ENCODE assay signal across 8 cellular contexts in genomic region chrX:84339507-84340364, GRCh38.
DNase-seq lines count a peak whose midpoint lies in the region; ATAC-seq and TF ChIP-seq lines count a peak whose summit lies in the region.

No MANE protein-coding gene starts in this region.

- no peak overlapping the region for H3K14ac ChIP-seq in H9 (ENCODE audit: insufficient read depth, low read length)

- H3K4me1 ChIP-seq in H9 (ENCODE audit: insufficient read depth, low read length) (no peaks in the 10 kb centered on the region), body of pancreas (no peaks in the 10 kb centered on the region), mucosa of descending colon (ENCODE audit: low read depth) (peaks cover 2% of the 10 kb centered on the region)

- no peak overlapping the region for H3K4ac ChIP-seq in H9 (ENCODE audit: low read depth, low read length)

- no peak overlapping the region for H3T11ph ChIP-seq in H9 (ENCODE audit: low read length)

- H3K36me3 ChIP-seq in body of pancreas (replicated peaks in 1 of 2; ENCODE audit: insufficient read depth in 1 of 2, low read depth in 2 of 2) (no peaks in the 10 kb centered on the region), mucosa of descending colon (ENCODE audit: low read depth) (no peaks in the 10 kb centered on the region), H7 (replicated peaks; ENCODE audit: control insufficient read depth, insufficient read depth, low read length) (no peaks in the 10 kb centered on the region), MG63 (no peaks in the 10 kb centered on the region)

- H3K4me3 ChIP-seq in GM12864 (ENCODE audit: low read depth, low read length) (no peak overlapping the region), body of pancreas (no peak overlapping the region), mucosa of descending colon (no peak overlapping the region), H7 (ENCODE audit: insufficient read depth, low read depth, low read length) (no peak overlapping the region), MG63 (no peak overlapping the region)

- peaks cover 18% of the 10 kb centered on the region for H3K9me3 ChIP-seq in H9 (ENCODE audit: control insufficient read depth, low read depth, low read length)
- H3K9me3 ChIP-seq in body of pancreas = no peaks in the 10 kb centered on the region
- H3K9me3 ChIP-seq in mucosa of descending colon = no peaks in the 10 kb centered on the region
- H3K9me3 ChIP-seq in MG63 = no peaks in the 10 kb centered on the region

- H3K27ac ChIP-seq in H9 (ENCODE audit: insufficient read length, low read depth, low read length) (no peak overlapping the region), body of pancreas (no peak overlapping the region)

- H3K18ac ChIP-seq in H9 (ENCODE audit: insufficient read length, low read depth, low read length) = no peak overlapping the region

- no peak overlapping the region for H3K27ac Mint-ChIP-seq in H9

- H2BK15ac ChIP-seq in H9 (ENCODE audit: low read depth, low read length) = no peak overlapping the region

- no peak overlapping the region for H4K5ac ChIP-seq in H9 (ENCODE audit: insufficient read length, low read depth, low read length)

- no peak overlapping the region for H2AFZ ChIP-seq in H9 (ENCODE audit: low read length)

- intact Hi-C loops in body of pancreas (cut with DNase I) (no loop called here), mucosa of descending colon (cut with DNase I, micrococcal nuclease) (no loop called here)

- H3K79me1 ChIP-seq in H9 (ENCODE audit: insufficient read depth, low read depth, low read length, poor library complexity, severe bottlenecking) = no peaks in the 10 kb centered on the region

- no peak overlapping the region for H3K4me3 Mint-ChIP-seq in H9

- no peak overlapping the region for H2AK5ac ChIP-seq in H9 (ENCODE audit: insufficient read length, low read length)

- no peak overlapping the region for H2BK12ac ChIP-seq in H9 (ENCODE audit: insufficient read length, low read depth, low read length)

- H2BK5ac ChIP-seq in H9 (ENCODE audit: insufficient read length, low read length) = no peak overlapping the region

- TF ChIP-seq POLR2A in body of pancreas (IDR thresholded peaks at IDR 0.05) = no peak

- H3K9me3 Mint-ChIP-seq in H9 = peaks cover 39 to 47% of the 10 kb centered on the region in 2 experiments

- DNase-seq in GM12864 (ENCODE audit: low read depth) (no peak), H9 (no peak), NCI-H1436 (lab: John Stamatoyannopoulos, UW) (peak; percentile 29), body of pancreas (no peak), mucosa of descending colon (no peak), H7 (no peak), MG63 (no peak)
- DNase-seq in NK-92 treated with Interleukin-12 subunit alpha and Interleukin-12 subunit beta, amount 100 ng/mL, for 24 hours (lab: John Stamatoyannopoulos, UW) = no peak

- no peaks in the 10 kb centered on the region for H3K27me3 ChIP-seq in H9 (ENCODE audit: insufficient read depth, low read length)
- no peaks in the 10 kb centered on the region for H3K27me3 ChIP-seq in body of pancreas
- no peaks in the 10 kb centered on the region for H3K27me3 ChIP-seq in H7 (ENCODE audit: control insufficient read depth, insufficient read depth, low read length)
- H3K27me3 ChIP-seq in MG63 = no peaks in the 10 kb centered on the region

- H3K79me2 ChIP-seq in H9 (ENCODE audit: insufficient read depth, low read length) = no peaks in the 10 kb centered on the region

- no peaks in the 10 kb centered on the region for H3K36me3 Mint-ChIP-seq in H9 (ENCODE audit: insufficient read depth in 1 of 3, low read depth in 3 of 3)

- no peak overlapping the region for H3K4me2 ChIP-seq in H9 (ENCODE audit: insufficient read depth, insufficient read length, low read length)

- no peak overlapping the region for H3K23ac ChIP-seq in H9 (ENCODE audit: insufficient read length, low read depth, low read length)

- H2BK20ac ChIP-seq in H9 (ENCODE audit: low read depth, low read length, poor library complexity, severe bottlenecking) = no peak overlapping the region

- no peak overlapping the region for H4K91ac ChIP-seq in H9 (ENCODE audit: insufficient read length, low read depth, low read length)

- no peaks in the 10 kb centered on the region for H3K27me3 Mint-ChIP-seq in H9 (ENCODE audit: low read depth)

- H3K56ac ChIP-seq in H9 (ENCODE audit: insufficient read length, low read depth, low read length) = no peak overlapping the region

- no peak overlapping the region for H4K8ac ChIP-seq in H9 (replicated peaks; ENCODE audit: insufficient read length, low read depth, low read length)

- TF ChIP-seq CTCF in GM12864 (IDR thresholded peaks at IDR 0.05; ENCODE audit: low read depth, low read length, missing control alignments) = peak; percentile 19
- peak; percentile 72 for TF ChIP-seq CTCF in H9 (conservative IDR thresholded peaks at IDR 0.05)
- peak; percentile 7 to 38 (median 23) for TF ChIP-seq CTCF in body of pancreas (IDR thresholded peaks at IDR 0.05)
- no peak for TF ChIP-seq CTCF in mucosa of descending colon (IDR thresholded peaks at IDR 0.05)

- H2BK120ac ChIP-seq in H9 (ENCODE audit: low read depth, low read length, poor library complexity, severe bottlenecking) = no peak overlapping the region

- no CpG with 5 or more reads among the region's 4 CpGs for WGBS in H9 (ENCODE audit: extremely low coverage, insufficient read length, low lambda C conversion rate)
- 13 to 24% methylated on average over 4 of the region's 4 CpGs for WGBS in body of pancreas, 2 donors

- no peaks in the 10 kb centered on the region for H3K23me2 ChIP-seq in H9 (ENCODE audit: insufficient read length, low read depth, low read length, poor library complexity, severe bottlenecking)

- no peaks in the 10 kb centered on the region for H4K20me1 ChIP-seq in H9 (ENCODE audit: control insufficient read depth, insufficient read depth, insufficient read length)

- peaks cover 0 to 4% of the 10 kb centered on the region in 2 experiments; a peak in 1 of 4 replicates for H3K4me1 Mint-ChIP-seq in H9

- ATAC-seq in body of pancreas = no peak
- peak; percentile 61 for ATAC-seq in mucosa of descending colon

- H3K9ac ChIP-seq in H9 (ENCODE audit: extremely low read depth, insufficient read length, low read length) = no peak overlapping the region
